In the genomic region with DNA sequence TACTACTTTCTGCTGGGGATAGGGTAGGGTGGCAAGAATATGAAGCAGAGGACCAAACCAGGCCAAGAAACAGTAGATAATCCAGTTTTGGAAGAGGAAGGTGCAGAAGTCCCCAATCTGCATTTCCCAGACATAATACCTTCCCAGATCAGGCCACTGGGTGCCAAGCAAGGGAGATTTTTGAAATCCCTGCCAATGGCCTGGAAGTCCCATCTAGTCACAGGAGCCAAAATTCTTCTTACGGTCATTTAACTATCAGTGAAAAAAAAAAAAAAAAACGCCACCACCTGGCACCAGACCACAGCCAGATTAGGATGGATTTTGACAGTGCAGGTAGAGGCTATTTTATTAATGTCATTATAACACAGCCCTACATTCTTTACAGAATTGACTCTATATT, we compare ENCODE assay signal across 26 cellular contexts.
"Had no signal": no experiment of that assay in that cellular context is flagged by ENCODE, and none has a peak within 500 bp of the region (broad histone marks: within the 10 kb centered on the region; RNA-seq: fewer than 3 reads in every experiment).

No MANE protein-coding gene starts in this region.

- H3K27me3 ChIP-seq: esophagus muscularis mucosa, foreskin keratinocyte, gastroesophageal sphincter, heart left ventricle, hepatocyte, neural progenitor cell, right atrium auricular region, sigmoid colon, testis, tibial artery had no signal

- H3K79me2 ChIP-seq: hepatocyte had no signal

- H3K27ac ChIP-seq: coronary artery, esophagus muscularis mucosa, foreskin keratinocyte, gastroesophageal sphincter, heart left ventricle, hepatocyte, neural progenitor cell, prostate gland, right atrium auricular region, sigmoid colon, testis, tibial artery had no signal

- FAIRE-seq: endothelial cell of umbilical vein, islet of Langerhans had no signal

- H3K4me1 ChIP-seq: esophagus muscularis mucosa, foreskin keratinocyte, neural progenitor cell, prostate gland, right atrium auricular region, sigmoid colon, testis had no signal

- H3K9ac ChIP-seq: neural progenitor cell had no signal

- ATAC-seq: foreskin keratinocyte; gastroesophageal sphincter; left colon; natural killer cell; stimulated activated memory B cell treated with anti-CD40 and anti-IgM and Interleukin-4, amounts not matched to agents 10 μg/mL and 1 μg/mL and 100 μg/mL, for 72 hours; stimulated activated naive CD8-positive, alpha-beta T cell treated with anti-CD3 and anti-CD28 coated beads, Interleukin-15, Interleukin-2, amounts not matched to agents 100 U/mL and 50 U/mL, for 24 hours had no signal

- H3K27ac Mint-ChIP-seq: memory B cell; natural killer cell; neural progenitor cell; stimulated activated memory B cell treated with anti-CD40 and anti-IgM and Interleukin-4, amounts not matched to agents 10 μg/mL and 1 μg/mL and 100 μg/mL, for 72 hours; type B pancreatic cell had no signal

- H3K36me3 ChIP-seq: neural progenitor cell, prostate gland had no signal

- H3K9me3 Mint-ChIP-seq: memory B cell; natural killer cell; neural progenitor cell; stimulated activated memory B cell treated with anti-CD40 and anti-IgM and Interleukin-4, amounts not matched to agents 10 μg/mL and 1 μg/mL and 100 μg/mL, for 72 hours; type B pancreatic cell had no signal

- H3K4me3 ChIP-seq: coronary artery, esophagus muscularis mucosa, gastroesophageal sphincter, heart left ventricle, hepatocyte, lung, neural progenitor cell, prostate gland, right atrium auricular region, sigmoid colon, testis, tibial artery had no signal

- H3K4me3 Mint-ChIP-seq: memory B cell; natural killer cell; neural progenitor cell; stimulated activated memory B cell treated with anti-CD40 and anti-IgM and Interleukin-4, amounts not matched to agents 10 μg/mL and 1 μg/mL and 100 μg/mL, for 72 hours; type B pancreatic cell had no signal

- H3K27me3 Mint-ChIP-seq: memory B cell; stimulated activated memory B cell treated with anti-CD40 and anti-IgM and Interleukin-4, amounts not matched to agents 10 μg/mL and 1 μg/mL and 100 μg/mL, for 72 hours; type B pancreatic cell had no signal

- H3K9me3 ChIP-seq: esophagus muscularis mucosa, gastroesophageal sphincter, heart left ventricle, prostate gland, right atrium auricular region, sigmoid colon, testis, tibial artery had no signal

- DNase-seq: dermis blood vessel endothelial cell; effector memory CD4-positive, alpha-beta T cell; foreskin keratinocyte; heart left ventricle; left colon; natural killer cell; sigmoid colon; stimulated activated CD4-positive, alpha-beta T cell treated with anti-CD3 and anti-CD28 coated beads, Interleukin-2, amount 100 ng/mL, for 24 hours; stimulated activated CD4-positive, alpha-beta T cell treated with anti-CD3 and anti-CD28 coated beads, Interleukin-4, amount 100 ng/mL, for 24 hours; stimulated activated naive CD8-positive, alpha-beta T cell treated with anti-CD3 and anti-CD28 coated beads, Interleukin-15, Interleukin-2, amounts not matched to agents 100 U/mL and 50 U/mL, for 24 hours; substantia nigra; testis; tibial artery had no signal

- H3K4me1 Mint-ChIP-seq: memory B cell; natural killer cell; stimulated activated memory B cell treated with anti-CD40 and anti-IgM and Interleukin-4, amounts not matched to agents 10 μg/mL and 1 μg/mL and 100 μg/mL, for 72 hours had no signal

- H3K36me3 Mint-ChIP-seq: natural killer cell had no signal

- H3K4me2 ChIP-seq: hepatocyte, neural progenitor cell had no signal

- H2AFZ ChIP-seq: hepatocyte, neural progenitor cell had no signal
